ENCODE assay signal across 15 cellular contexts in the genomic region with DNA sequence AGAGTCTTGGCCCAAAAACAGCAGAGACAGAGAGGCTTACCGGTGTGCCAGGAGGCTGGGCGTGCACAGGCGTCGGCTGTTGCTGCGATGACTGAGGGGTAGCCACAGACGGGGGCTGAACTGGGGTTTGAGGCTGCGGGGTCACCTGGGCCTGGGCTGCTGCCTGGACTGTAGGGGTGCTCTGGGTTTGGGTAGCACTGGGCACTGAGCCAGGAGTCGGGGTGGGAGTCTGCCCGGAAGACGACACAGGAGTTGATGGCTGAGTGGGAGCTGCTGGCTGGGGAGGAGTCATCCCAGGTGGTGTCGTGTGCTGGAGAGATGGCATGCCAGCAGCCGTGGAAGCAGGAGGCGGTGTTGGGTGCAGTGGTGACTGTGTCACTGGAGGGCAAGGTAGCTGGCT.
"Had no signal": no experiment of that assay in that cellular context is flagged by ENCODE, and none has a peak within 500 bp of the region (broad histone marks: within the 10 kb centered on the region; RNA-seq: fewer than 3 reads in every experiment).

No MANE protein-coding gene starts in this region.

- H3K9me3 ChIP-seq: body of pancreas, esophagus muscularis mucosa, ovary, SJSA1, stomach had no signal

- H3K9me3 Mint-ChIP-seq: activated CD4-positive, alpha-beta memory T cell treated with anti-CD3 and anti-CD28 coated beads, Interleukin-2, amount 10 ng/mL, durations not matched to agents 7 days and 5 days; nephron progenitor cell had no signal

- H3K27ac ChIP-seq: body of pancreas, esophagus muscularis mucosa, ovary, SJSA1, stomach had no signal

- H3K27me3 Mint-ChIP-seq: activated CD4-positive, alpha-beta memory T cell treated with anti-CD3 and anti-CD28 coated beads, Interleukin-2, amount 10 ng/mL, durations not matched to agents 7 days and 5 days had no signal

- H3K4me1 Mint-ChIP-seq: activated CD4-positive, alpha-beta memory T cell treated with anti-CD3 and anti-CD28 coated beads, Interleukin-2, amount 10 ng/mL, durations not matched to agents 7 days and 5 days; nephron progenitor cell had no signal

- H3K4me3 ChIP-seq: body of pancreas, esophagus muscularis mucosa, ovary, SJSA1, stomach had no signal

- H3K27ac Mint-ChIP-seq: activated CD4-positive, alpha-beta memory T cell treated with anti-CD3 and anti-CD28 coated beads, Interleukin-2, amount 10 ng/mL, durations not matched to agents 7 days and 5 days; nephron progenitor cell had no signal

- DNase-seq: activated CD4-positive, alpha-beta memory T cell treated with anti-CD3 and anti-CD28 coated beads, Interleukin-2, amount 10 ng/mL, durations not matched to agents 7 days and 5 days; activated naive CD4-positive, alpha-beta T cell treated with anti-CD3 and anti-CD28 coated beads, Interleukin-2, amount 50 U/mL, for 16 hours; body of pancreas; dermis blood vessel endothelial cell; glutamatergic neuron; left colon; nephron progenitor cell; ovary; retina; stimulated activated CD4-positive, alpha-beta T cell treated with anti-CD3 and anti-CD28 coated beads, Interleukin-15, amount 100 ng/mL, for 24 hours; stimulated activated CD4-positive, alpha-beta T cell treated with anti-CD3 and anti-CD28 coated beads, Interleukin-4, amount 100 ng/mL, for 24 hours; stomach; SW 1271 had no signal

- H3K36me3 ChIP-seq: ovary had no signal

- H3K4me3 Mint-ChIP-seq: activated CD4-positive, alpha-beta memory T cell treated with anti-CD3 and anti-CD28 coated beads, Interleukin-2, amount 10 ng/mL, durations not matched to agents 7 days and 5 days; nephron progenitor cell had no signal

- H3K27me3 ChIP-seq: body of pancreas, esophagus muscularis mucosa, ovary, SJSA1, stomach had no signal

- ATAC-seq: body of pancreas, left colon had no signal
